ENCODE assay signal across 17 cellular contexts in the genomic region with DNA sequence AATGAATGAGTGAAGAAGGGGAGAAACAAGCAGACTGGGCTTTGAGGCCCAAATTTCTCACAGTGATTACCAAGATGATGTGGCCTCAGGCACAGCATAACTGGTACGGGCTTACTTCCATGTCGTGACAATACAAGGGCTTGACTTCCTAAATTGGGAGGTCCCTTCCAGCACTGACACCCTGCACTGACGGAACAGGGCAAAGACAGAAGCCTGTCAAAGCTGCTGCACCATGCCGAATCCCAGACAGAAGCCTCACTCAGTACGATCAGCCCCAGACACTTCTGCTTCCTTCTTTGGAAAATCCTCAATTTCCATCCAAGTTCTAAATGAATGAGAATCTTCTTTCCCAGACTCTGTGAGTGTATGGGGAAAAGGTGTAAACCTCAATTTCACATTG.
"Had no signal": no experiment of that assay in that cellular context is flagged by ENCODE, and none has a peak within 500 bp of the region (broad histone marks: within the 10 kb centered on the region; RNA-seq: fewer than 3 reads in every experiment).

No MANE protein-coding gene starts in this region.

- H3K9me3 ChIP-seq: adrenal gland, breast epithelium, pancreas, testis, upper lobe of left lung had no signal

- H3K9me3 Mint-ChIP-seq: activated CD4-positive, alpha-beta T cell treated with anti-CD3 and anti-CD28 coated beads, Interleukin-2, amount 10 ng/mL, durations not matched to agents 24 days and 14 days; activated CD8-positive, alpha-beta T cell treated with anti-CD3 and anti-CD28 coated beads for 36 hours; activated naive CD4-positive, alpha-beta T cell treated with anti-CD3 and anti-CD28 coated beads, Interleukin-2, amount 50 U/mL, for 24 hours; memory B cell; naive B cell; stimulated activated memory B cell treated with anti-CD40 and anti-IgM and Interleukin-4, amounts not matched to agents 10 μg/mL and 1 μg/mL and 100 μg/mL, for 72 hours; T-cell had no signal

- H3K36me3 ChIP-seq: breast epithelium had no signal

- DNase-seq: activated CD4-positive, alpha-beta T cell treated with anti-CD3 and anti-CD28 coated beads, Interleukin-2, amount 10 ng/mL, durations not matched to agents 24 days and 14 days; activated CD8-positive, alpha-beta T cell treated with anti-CD3 and anti-CD28 coated beads for 36 hours; activated gamma-delta T cell; effector memory CD4-positive, alpha-beta T cell; naive B cell; pancreas; stimulated activated CD4-positive, alpha-beta T cell treated with anti-CD3 and anti-CD28 coated beads, Interleukin-4, amount 100 ng/mL, for 4 hours; T-cell; T-helper 9 cell; testis had no signal

- H3K4me1 ChIP-seq: breast epithelium had no signal

- H3K27me3 ChIP-seq: adrenal gland, breast epithelium, pancreas, testis, upper lobe of left lung had no signal

- H3K4me1 Mint-ChIP-seq: activated naive CD4-positive, alpha-beta T cell treated with anti-CD3 and anti-CD28 coated beads, Interleukin-2, amount 50 U/mL, for 24 hours had no signal

- ATAC-seq: activated CD8-positive, alpha-beta T cell treated with anti-CD3 and anti-CD28 coated beads for 36 hours; sciatic nerve; stimulated activated memory B cell treated with anti-CD40 and anti-IgM and Interleukin-4, amounts not matched to agents 10 μg/mL and 1 μg/mL and 100 μg/mL, for 72 hours; T-cell had no signal

- H3K27ac ChIP-seq: adrenal gland, breast epithelium, pancreas, testis had no signal

- H3K27me3 Mint-ChIP-seq: activated CD4-positive, alpha-beta T cell treated with anti-CD3 and anti-CD28 coated beads, Interleukin-2, amount 10 ng/mL, durations not matched to agents 24 days and 14 days; activated CD8-positive, alpha-beta T cell treated with anti-CD3 and anti-CD28 coated beads for 36 hours; activated naive CD4-positive, alpha-beta T cell treated with anti-CD3 and anti-CD28 coated beads, Interleukin-2, amount 50 U/mL, for 24 hours; memory B cell; naive B cell; stimulated activated memory B cell treated with anti-CD40 and anti-IgM and Interleukin-4, amounts not matched to agents 10 μg/mL and 1 μg/mL and 100 μg/mL, for 72 hours; T-cell had no signal

- H3K27ac Mint-ChIP-seq: activated CD4-positive, alpha-beta T cell treated with anti-CD3 and anti-CD28 coated beads, Interleukin-2, amount 10 ng/mL, durations not matched to agents 24 days and 14 days; activated CD8-positive, alpha-beta T cell treated with anti-CD3 and anti-CD28 coated beads for 36 hours; activated naive CD4-positive, alpha-beta T cell treated with anti-CD3 and anti-CD28 coated beads, Interleukin-2, amount 50 U/mL, for 24 hours; memory B cell; stimulated activated memory B cell treated with anti-CD40 and anti-IgM and Interleukin-4, amounts not matched to agents 10 μg/mL and 1 μg/mL and 100 μg/mL, for 72 hours; T-cell had no signal

- H3K4me3 Mint-ChIP-seq: activated CD4-positive, alpha-beta T cell treated with anti-CD3 and anti-CD28 coated beads, Interleukin-2, amount 10 ng/mL, durations not matched to agents 24 days and 14 days; activated CD8-positive, alpha-beta T cell treated with anti-CD3 and anti-CD28 coated beads for 36 hours; activated naive CD4-positive, alpha-beta T cell treated with anti-CD3 and anti-CD28 coated beads, Interleukin-2, amount 50 U/mL, for 24 hours; memory B cell; stimulated activated memory B cell treated with anti-CD40 and anti-IgM and Interleukin-4, amounts not matched to agents 10 μg/mL and 1 μg/mL and 100 μg/mL, for 72 hours; T-cell had no signal

- H3K4me3 ChIP-seq: adrenal gland, breast epithelium, pancreas, testis, upper lobe of left lung had no signal
